ENCODE assay signal across 2 cellular contexts in the genomic region with DNA sequence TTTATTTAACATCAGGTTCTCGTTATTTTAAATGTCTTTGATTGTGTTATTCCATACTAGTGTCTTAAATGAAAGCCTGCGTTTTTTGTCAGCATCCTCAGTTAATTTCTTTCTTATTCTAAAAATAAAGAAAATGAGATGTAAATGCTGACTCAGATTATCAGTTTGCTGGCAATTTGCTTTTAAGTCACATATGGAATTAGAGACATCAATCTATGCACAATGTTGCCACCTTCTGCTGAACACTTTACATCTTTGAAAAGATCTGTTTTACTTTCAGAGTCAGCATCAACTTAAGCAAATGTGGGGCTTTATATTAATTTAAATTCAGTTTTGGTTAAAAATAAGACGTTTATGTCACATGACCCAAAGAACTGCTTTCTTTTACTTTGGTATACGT.
TF ChIP-seq lines count a peak whose summit lies in the region.

No MANE protein-coding gene starts in this region.

TF ChIP-seq in HepG2, 621 proteins besides CTCF, POLR2A, EP300 and RAD21 (continued from another document):
- TF ChIP-seq PATZ1 (CRISPR knock-in tag; IDR thresholded peaks at IDR 0.05) (no peak), MAFF (IDR thresholded peaks at IDR 0.05; ENCODE audit: low read depth, low read length) (peak; percentile 80), CC2D1A (CRISPR knock-in tag; IDR thresholded peaks at IDR 0.05) (no peak), MAFK (conservative IDR thresholded peaks at IDR 0.05 in 1 of 2, IDR thresholded peaks at IDR 0.05 in 1 of 2; ENCODE audit: low read length in 2 of 2) (peak; percentile 79 to 90)

TF ChIP-seq in neural cell, 6 proteins besides CTCF, POLR2A, EP300 and RAD21 (continued from another document):
- TF ChIP-seq SMC3 (conservative IDR thresholded peaks at IDR 0.05; ENCODE audit: poor library complexity) = no peak
TF ChIP-seq in neural cell: peak in this region for 0.
